ENCODE assay signal across 8 cellular contexts in genomic region chr18:12236934-12237832, GRCh38. TPM values are rescaled to one million over a fixed set of nuclear protein-coding genes. Genes with fewer than 3 reads are reported as not detected.
DNase-seq lines count a peak whose midpoint lies in the region; ATAC-seq and TF ChIP-seq lines count a peak whose summit lies in the region.

No MANE protein-coding gene starts in this region.

- peaks cover 0 to 6% (median 1%) of the 10 kb centered on the region in 4 donors for H3K4me1 ChIP-seq in liver (ENCODE audit: control insufficient read depth in 4 of 4, insufficient read depth in 4 of 4, low read length in 3 of 4)

- H3K27me3 Mint-ChIP-seq in chondrocyte (ENCODE audit: low read depth): no peaks in the 10 kb centered on the region

- ATAC-seq in HG02763 (IDR thresholded peaks at IDR 0.05; ENCODE audit: unreplicated experiment) (peak; percentile 71), GM21737 (IDR thresholded peaks at IDR 0.05; ENCODE audit: unreplicated experiment) (no peak)

- no peak overlapping the region for H3K4me3 Mint-ChIP-seq in chondrocyte (ENCODE audit: unreplicated experiment)

- H3K36me3 ChIP-seq in liver (ENCODE audit: control insufficient read depth in 4 of 4, insufficient read depth in 3 of 4, low read depth in 1 of 4, low read length in 3 of 4): no peaks in the 10 kb centered on the region

- 33% methylated on average over 33 of the region's 33 CpGs for WGBS in liver

- no peaks in the 10 kb centered on the region for H3K9me3 Mint-ChIP-seq in chondrocyte (ENCODE audit: low read depth)

- H3K27ac Mint-ChIP-seq in chondrocyte (ENCODE audit: unreplicated experiment): no peak overlapping the region

- TF ChIP-seq CTCF in GM12874 (IDR thresholded peaks at IDR 0.05; ENCODE audit: insufficient read depth, low read depth, low read length) (peak; percentile 98), chondrocyte (IDR thresholded peaks at IDR 0.05) (peak; percentile 92), liver (IDR thresholded peaks at IDR 0.05; ENCODE audit: low read depth, low read length, missing input control) (peak; percentile 90)

- no peak overlapping the region for H3K9ac ChIP-seq in liver (ENCODE audit: low read depth in 1 of 2, low read length in 2 of 2)

- H3K4me3 ChIP-seq in liver (ENCODE audit: low read depth in 1 of 3, low read length in 3 of 3): no peak overlapping the region

- H3K27me3 ChIP-seq in liver (ENCODE audit: control insufficient read depth in 4 of 4, insufficient read depth in 4 of 4, low read length in 3 of 4): no peaks in the 10 kb centered on the region

- no peak overlapping the region for H3K27ac ChIP-seq in liver (ENCODE audit: low read depth in 1 of 2, low read length in 2 of 2)

- no peaks in the 10 kb centered on the region for H3K9me3 ChIP-seq in liver (ENCODE audit: control insufficient read depth in 4 of 4, low read length in 3 of 4)

- peak; percentile 51 for DNase-seq in NCI-H2171 treated with DMSO at 0.1 percent for 48 hours (lab: John Stamatoyannopoulos, UW)
- peak; percentile 76 for DNase-seq in activated CD4-positive, CD25-positive, alpha-beta regulatory T cell treated with anti-CD3 and anti-CD28 coated beads, Interleukin-2, amount 50 U/mL, for 72 hours
- DNase-seq in chondrocyte (ENCODE audit: low spot score): no peak
- peak; percentile 34 for DNase-seq in stimulated activated CD8-positive, alpha-beta memory T cell treated with anti-CD3 and anti-CD28 coated beads, Interleukin-12 subunit alpha, Interleukin-12 subunit beta, amount 100 ng/mL, for 1 hour (ENCODE audit: low read depth)

- TF ChIP-seq RAD21 in liver (IDR thresholded peaks at IDR 0.05): peak; percentile 77 to 86

- no peaks in the 10 kb centered on the region for H3K36me3 Mint-ChIP-seq in chondrocyte (ENCODE audit: low read depth)

- H3K4me1 Mint-ChIP-seq in chondrocyte (ENCODE audit: low read depth): peaks cover 36% of the 10 kb centered on the region

TF ChIP-seq in liver, 16 proteins besides CTCF, POLR2A, EP300 and RAD21:
- TF ChIP-seq YY1 (IDR thresholded peaks at IDR 0.05): no peak
- no peak for TF ChIP-seq REST (IDR thresholded peaks at IDR 0.05)
- TF ChIP-seq GABPA (IDR thresholded peaks at IDR 0.05 in 1 of 2, conservative IDR thresholded peaks at IDR 0.05 in 1 of 2): no peak
- no peak for TF ChIP-seq ATF3 (IDR thresholded peaks at IDR 0.05)

RNA-seq across cellular contexts. Expression of gene CIDEA, which starts 17.0 kb away (rescaled TPM):
- total RNA-seq in chondrocyte: not detected in 3 replicates
- not detected for total RNA-seq in liver
- not detected for polyA plus RNA-seq in liver
